ENCODE assay signal across 12 cellular contexts in the genomic region with DNA sequence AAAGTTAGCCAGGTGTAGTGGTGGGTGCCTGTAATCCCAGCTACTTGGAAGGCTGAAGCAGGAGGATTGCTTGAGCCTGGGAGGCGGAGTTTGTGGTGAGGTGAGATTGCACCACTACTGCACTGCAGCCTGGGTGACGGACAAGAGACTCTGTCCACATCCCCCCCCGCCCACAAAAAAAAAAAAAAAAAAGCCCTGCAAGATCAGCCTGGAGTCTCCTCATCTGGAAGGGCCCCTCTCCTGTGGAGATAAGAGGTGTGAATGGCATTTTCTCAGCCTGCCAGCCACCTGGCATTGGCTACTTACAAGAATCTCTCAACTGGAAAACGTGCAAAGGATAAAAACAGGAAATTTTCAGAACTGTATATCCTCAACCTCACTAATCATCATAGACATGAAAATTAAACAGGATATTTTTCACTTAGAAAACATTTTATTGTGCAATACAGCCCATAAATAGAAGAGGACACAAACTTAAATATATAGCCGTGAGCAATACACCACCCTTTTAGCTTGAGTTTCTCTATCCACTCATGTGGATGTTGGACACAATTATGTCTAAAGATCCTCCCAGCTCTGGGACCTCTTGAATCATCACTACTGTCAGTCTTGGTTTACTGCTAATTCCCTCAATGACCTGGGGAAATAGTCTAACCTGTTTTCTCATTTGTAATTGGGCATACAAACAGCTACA. TPM values are rescaled to one million over a fixed set of nuclear protein-coding genes. Genes with fewer than 3 reads are reported as not detected.
DNase-seq lines count a peak whose midpoint lies in the region; ATAC-seq and TF ChIP-seq lines count a peak whose summit lies in the region.
"Had no signal": no experiment of that assay in that cellular context is flagged by ENCODE, and none has a peak within 500 bp of the region (broad histone marks: within the 10 kb centered on the region; RNA-seq: fewer than 3 reads in every experiment).

No MANE protein-coding gene starts in this region.

- H3K27me3 ChIP-seq in cardiac muscle cell (no peaks in the 10 kb centered on the region), PC-9 (ENCODE audit: insufficient read depth, low read depth) (no peaks in the 10 kb centered on the region), hepatocyte (no peaks in the 10 kb centered on the region), uterus (no peaks in the 10 kb centered on the region)

- H3K4me3 Mint-ChIP-seq in natural killer cell, result no peak overlapping the region
- H3K4me3 Mint-ChIP-seq: CD4-positive, alpha-beta T cell; T-cell had no signal

- H3K27ac Mint-ChIP-seq in natural killer cell, result no peak overlapping the region
- H3K27ac Mint-ChIP-seq: activated naive CD4-positive, alpha-beta T cell treated with anti-CD3 and anti-CD28 coated beads, Interleukin-2, amount 50 U/mL, for 72 hours; CD4-positive, alpha-beta T cell; progenitor cell of endocrine pancreas; T-cell had no signal

- ATAC-seq in Right ventricle myocardium superior (ENCODE audit: poor library complexity) (no peak), natural killer cell (no peak), GM21717 (IDR thresholded peaks at IDR 0.05; ENCODE audit: unreplicated experiment) (no peak), HG03571 (IDR thresholded peaks at IDR 0.05; ENCODE audit: unreplicated experiment) (no peak)
- ATAC-seq: activated naive CD4-positive, alpha-beta T cell treated with anti-CD3 and anti-CD28 coated beads, Interleukin-2, amount 50 U/mL, for 72 hours; T-cell had no signal

- TF ChIP-seq POLR2A in uterus (IDR thresholded peaks at IDR 0.05), result no peak

- no peaks in the 10 kb centered on the region for H3K36me3 ChIP-seq in cardiac muscle cell
- H3K36me3 ChIP-seq in PC-9 (ENCODE audit: low read depth), result no peaks in the 10 kb centered on the region
- no peaks in the 10 kb centered on the region for H3K36me3 ChIP-seq in hepatocyte (replicated peaks; ENCODE audit: insufficient read depth, low read depth)
- H3K36me3 ChIP-seq in uterus, result no peaks in the 10 kb centered on the region

- no TSS peak for BruUV-seq in PC-9 (replicated peaks; lab: Mats Ljungman, UMichigan)

- 43% methylated on average over 5 of the region's 5 CpGs for WGBS in hepatocyte (ENCODE audit: low lambda C conversion rate, missing lambda C conversion rate)

- H3K4me1 ChIP-seq in cardiac muscle cell (ENCODE audit: low read depth) (peaks cover 20% of the 10 kb centered on the region), PC-9 (replicated peaks; ENCODE audit: insufficient read depth) (peaks cover 69% of the 10 kb centered on the region), hepatocyte (ENCODE audit: insufficient read depth) (peaks cover 28% of the 10 kb centered on the region), uterus (peaks cover 0 to 11% of the 10 kb centered on the region in 2 donors)

- no peaks in the 10 kb centered on the region for H3K9me3 ChIP-seq in cardiac muscle cell (ENCODE audit: low read depth)
- no peaks in the 10 kb centered on the region for H3K9me3 ChIP-seq in PC-9 (ENCODE audit: insufficient read depth, low read depth)
- H3K9me3 ChIP-seq in hepatocyte (ENCODE audit: low read depth), result no peaks in the 10 kb centered on the region
- H3K9me3 ChIP-seq in uterus, result no peaks in the 10 kb centered on the region

- H3K9me3 Mint-ChIP-seq in natural killer cell, result no peaks in the 10 kb centered on the region
- H3K9me3 Mint-ChIP-seq: activated naive CD4-positive, alpha-beta T cell treated with anti-CD3 and anti-CD28 coated beads, Interleukin-2, amount 50 U/mL, for 72 hours; CD4-positive, alpha-beta T cell; T-cell had no signal

- H3K4me3 ChIP-seq in cardiac muscle cell (no peak overlapping the region), PC-9 (peak overlapping the region; percentile 42; the same call in 1 of the 2 replicates), hepatocyte (no peak overlapping the region), uterus (no peak overlapping the region)

- H3K9me2 ChIP-seq in PC-9 (ENCODE audit: insufficient read depth), result no peaks in the 10 kb centered on the region
- no peaks in the 10 kb centered on the region for H3K9me2 ChIP-seq in hepatocyte (replicated peaks; ENCODE audit: insufficient read depth)

- TF ChIP-seq CTCF in cardiac muscle cell (IDR thresholded peaks at IDR 0.05; ENCODE audit: low read depth, low read length), result no peak
- 0 out of 2 replicates have a peak, but pooled peaks have one; percentile 4 for TF ChIP-seq CTCF in PC-9 (conservative IDR thresholded peaks at IDR 0.05)
- no peak for TF ChIP-seq CTCF in hepatocyte (IDR thresholded peaks at IDR 0.05; ENCODE audit: poor library complexity)
- no peak for TF ChIP-seq CTCF in uterus (IDR thresholded peaks at IDR 0.05)
- no peak for TF ChIP-seq CTCF in natural killer cell (IDR thresholded peaks at IDR 0.05)

- peaks cover 9 to 15% of the 10 kb centered on the region in 2 donors for H3K27me3 Mint-ChIP-seq in natural killer cell (ENCODE audit: low read depth in 2 of 2)

- POLR2A ChIA-PET in PC-9 (lab: Charles Lee; ENCODE audit: unreplicated experiment), result interaction anchor here (0.7 to 0.8 kb wide), 2 partner anchors 11 to 16 kb away, joined by 3 to 5 read pairs; a partner anchor contains a TSS

- H4K20me1 ChIP-seq in PC-9 (ENCODE audit: insufficient read depth), result no peaks in the 10 kb centered on the region
- no peaks in the 10 kb centered on the region for H4K20me1 ChIP-seq in hepatocyte (ENCODE audit: insufficient read depth, poor library complexity, severe bottlenecking)

- DNase-seq in cardiac muscle cell (ENCODE audit: low read depth in 1 of 2, low spot score in 1 of 2), result peak; percentile 69 to 87
- no peak for DNase-seq in Right ventricle myocardium superior
- peak; percentile 81 to 96 for DNase-seq in PC-9
- peak; percentile 87 for DNase-seq in hepatocyte (ENCODE audit: low spot score)
- peak in 1 of 2 donors; percentile 65 for DNase-seq in uterus
- DNase-seq in natural killer cell, result no peak
- DNase-seq: CD4-positive, alpha-beta T cell; T-cell had no signal

- H3K36me3 Mint-ChIP-seq in natural killer cell, result no peaks in the 10 kb centered on the region
- H3K36me3 Mint-ChIP-seq: activated naive CD4-positive, alpha-beta T cell treated with anti-CD3 and anti-CD28 coated beads, Interleukin-2, amount 50 U/mL, for 72 hours; T-cell had no signal

- H3K4me1 Mint-ChIP-seq in natural killer cell, result no peaks in the 10 kb centered on the region
- H3K4me1 Mint-ChIP-seq: T-cell had no signal

- CTCF ChIA-PET in PC-9 (lab: Charles Lee), result interaction anchor here (1.0 to 4.1 kb wide), 2 partner anchors 10 to 16 kb away, joined by 4 to 33 read pairs; a partner anchor contains a TSS

- H3K4me2 ChIP-seq in PC-9 (peak overlapping the region; percentile 80), hepatocyte (peak overlapping the region; percentile 31)

- peaks cover 50% of the 10 kb centered on the region for H3F3A ChIP-seq in PC-9 (ENCODE audit: insufficient read depth, low read depth)

- H3K27ac ChIP-seq in cardiac muscle cell (no peak overlapping the region), PC-9 (peak overlapping the region; percentile 96), hepatocyte (peak overlapping the region; percentile 92), uterus (peak overlapping the region; percentile 68 to 71)

- H2AFZ ChIP-seq in PC-9, result no peak overlapping the region
- no peak overlapping the region for H2AFZ ChIP-seq in hepatocyte

- intact Hi-C loops in Right ventricle myocardium superior (cut with DNase I), result no loop called here
- intact Hi-C loops in PC-9 (cut with micrococcal nuclease; ENCODE audit: unreplicated experiment), result loop anchor here (1.0 kb wide), 1 partner anchor 18 kb away; no protein-coding TSS in a partner anchor
- intact Hi-C loops in uterus (cut with DNase I; ENCODE audit: low total_unique reads), result no loop called here
- intact Hi-C loops in natural killer cell (cut with micrococcal nuclease), result no loop called here

- H3K79me2 ChIP-seq in PC-9 (ENCODE audit: low read depth), result no peaks in the 10 kb centered on the region
- H3K79me2 ChIP-seq in hepatocyte, result no peaks in the 10 kb centered on the region

RNA-seq across cellular contexts. Expression of a gene that starts 11.3 kb away (rescaled TPM):
- total RNA-seq in cardiac muscle cell, result 179 and 289 TPM in 2 replicates
- 252 and 541 TPM in 2 replicates for polyA plus RNA-seq in cardiac muscle cell
- 9.5 TPM for total RNA-seq in Right ventricle myocardium superior
- 97.0 and 108 TPM in 2 replicates for total RNA-seq in PC-9 (2021)
- 25.8 and 29.0 TPM in 2 replicates for total RNA-seq in hepatocyte
- 58.5 and 66.4 TPM in 2 replicates for polyA plus RNA-seq in hepatocyte
- 10 to 100 TPM; 17.2 to 58.1 (median 24.4) TPM for total RNA-seq in uterus
- 1 to 10 TPM; 1.3 to 3.9 (median 2.1) TPM for total RNA-seq in natural killer cell

RNA-seq across cellular contexts. Expression of a gene that starts 23.2 kb away (rescaled TPM):
- total RNA-seq in cardiac muscle cell (not detected in 2 replicates), Right ventricle myocardium superior (0.24 TPM), PC-9 (2021) (0.23 TPM in 1 of 2 replicates, not detected in the other), hepatocyte (0.07 TPM in 1 of 2 replicates, not detected in the other), uterus (10 to 100 TPM in 2 of 4 donors, 1 to 10 TPM in 1, under 1 TPM in 1; 0.28 to 35.0 (median 13.8) TPM), natural killer cell (not detected)
- polyA plus RNA-seq in cardiac muscle cell (0.26 and 0.53 TPM in 2 replicates), hepatocyte (0.63 TPM in 1 of 2 replicates, not detected in the other)
- total RNA-seq: CD4-positive, alpha-beta T cell; progenitor cell of endocrine pancreas; T-cell had no signal

Comparison
In these comparisons a context has a peak if more than half of its experiments do, and no peak if none do; other contexts are left out.
1. DNase-seq: peak in cardiac muscle cell (2 of 2), PC-9 (2 of 2) and hepatocyte (single experiment); none in Right ventricle myocardium superior (single experiment) and natural killer cell (single experiment).